In genomic region chr2:172962064-172962463, GRCh38 we compare ENCODE assay signal across 1 cellular context.
TF ChIP-seq lines count a peak whose summit lies in the region.

No MANE protein-coding gene starts in this region.

TF ChIP-seq in endothelial cell of umbilical vein, 7 proteins besides CTCF, POLR2A, EP300 and RAD21 (continued from another document):
- no peak for TF ChIP-seq MAX (IDR thresholded peaks at IDR 0.05; ENCODE audit: insufficient read depth, insufficient read length)
- no peak for TF ChIP-seq JUN (IDR thresholded peaks at IDR 0.05; ENCODE audit: borderline replicate concordance, insufficient read depth, insufficient read length, low read depth)
- no peak for TF ChIP-seq MYC (IDR thresholded peaks at IDR 0.05; ENCODE audit: low read depth, low read length)
- TF ChIP-seq GATA2 (IDR thresholded peaks at IDR 0.05; ENCODE audit: insufficient read depth, insufficient read length, low read depth, low read length), result no peak
- no peak for TF ChIP-seq FOS (IDR thresholded peaks at IDR 0.05; ENCODE audit: borderline replicate concordance, insufficient read depth, low read length)
